ENCODE assay signal across 34 cellular contexts in the genomic region with DNA sequence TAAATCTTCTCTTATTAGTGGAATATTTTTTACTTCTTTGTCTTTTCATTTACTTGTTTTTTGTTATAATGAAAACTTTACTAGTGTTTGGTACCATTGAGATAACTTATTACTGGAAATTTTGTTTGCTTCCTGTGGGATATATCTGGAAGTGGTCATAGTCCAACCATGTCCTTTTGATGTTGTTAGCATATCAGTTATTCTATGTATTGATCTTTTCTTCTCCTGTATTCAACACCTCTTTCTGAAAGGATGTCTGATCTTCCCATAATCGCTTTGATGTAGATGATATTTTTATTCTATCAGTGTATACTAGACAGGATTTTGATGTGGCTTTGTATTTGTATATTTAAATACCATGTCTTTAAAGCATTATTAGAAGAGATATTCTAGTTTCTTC.
"Had no signal": no experiment of that assay in that cellular context is flagged by ENCODE, and none has a peak within 500 bp of the region (broad histone marks: within the 10 kb centered on the region; RNA-seq: fewer than 3 reads in every experiment).

No MANE protein-coding gene starts in this region.

- DNase-seq: Karpas-422, Kasumi-1, MG63, MM.1S, MV-4-11, NCI-H1048, NCI-H1092, NCI-H1092 treated with DMSO at 0.1 percent for 48 hours, NCI-H1105, NCI-H1105 treated with DMSO at 0.1 percent for 48 hours, NCI-H1417, NCI-H1417 treated with DMSO at 0.1 percent for 48 hours, NCI-H1436, NCI-H1436 treated with DMSO at 0.1 percent for 48 hours, NCI-H146, NCI-H1694, NCI-H1694 treated with DMSO at 0.1 percent for 48 hours, NCI-H187, NCI-H187 treated with DMSO at 0.1 percent for 48 hours, NCI-H1930, NCI-H2029, NCI-H2029 treated with DMSO at 0.1 percent for 48 hours, NCI-H2081, NCI-H2081 treated with DMSO at 0.1 percent for 48 hours, NCI-H2107, NCI-H2171, NCI-H2171 treated with DMSO at 0.1 percent for 48 hours, NCI-H2227 treated with DMSO at 0.1 percent for 48 hours, NCI-H226, NCI-H345, NCI-H446, NCI-H446 treated with DMSO at 0.1 percent for 48 hours, NCI-H510A, NCI-H510A treated with DMSO at 0.1 percent for 48 hours had no signal

- H3K27me3 ChIP-seq: MG63 had no signal

- H3K9me3 ChIP-seq: MG63 had no signal

- H3K4me3 ChIP-seq: MG63 had no signal
